Comparison of ENCODE assay signal across 17 cellular contexts in genomic region chr2:35858216-35858615, GRCh38.
DNase-seq lines count a peak whose midpoint lies in the region; ATAC-seq and TF ChIP-seq lines count a peak whose summit lies in the region.
"Had no signal": no experiment of that assay in that cellular context is flagged by ENCODE, and none has a peak within 500 bp of the region (broad histone marks: within the 10 kb centered on the region; RNA-seq: fewer than 3 reads in every experiment).

No MANE protein-coding gene starts in this region.

- intact Hi-C loops in Panc1 (cut with micrococcal nuclease; ENCODE audit: unreplicated experiment): no loop called here

- POLR2A ChIA-PET in AG04449 (lab: Yijun Ruan, JAX) (no interaction called here), Panc1 (lab: Charles Lee) (no interaction called here)

- no peak overlapping the region for H3K4me3 ChIP-seq in AG04449 (ENCODE audit: low read depth, low read length)
- H3K4me3 ChIP-seq in Panc1 (ENCODE audit: low read depth in 2 of 2, low read length in 2 of 2): no peak overlapping the region
- no peak overlapping the region for H3K4me3 ChIP-seq in epithelial cell of proximal tubule (ENCODE audit: low read depth, low read length)
- H3K4me3 ChIP-seq in coronary artery: no peak overlapping the region
- H3K4me3 ChIP-seq: GM23248, K562 had no signal

- H3K27me3 ChIP-seq in Panc1 (ENCODE audit: control insufficient read depth, insufficient read depth, low read length): no peaks in the 10 kb centered on the region
- H3K27me3 ChIP-seq: BE2C had no signal

- no peaks in the 10 kb centered on the region for H3K4me1 ChIP-seq in Panc1 (ENCODE audit: control insufficient read depth, insufficient read depth, low read length)
- H3K4me1 ChIP-seq: BE2C, Caco-2 had no signal

- BruUV-seq in Panc1 (replicated peaks; lab: Mats Ljungman, UMichigan): no TSS peak

- H3K36me3 ChIP-seq in Panc1 (ENCODE audit: control insufficient read depth, insufficient read depth, low read length): no peaks in the 10 kb centered on the region
- H3K36me3 ChIP-seq: BE2C had no signal

- no peak overlapping the region for H3K27ac ChIP-seq in Panc1 (ENCODE audit: low read length)
- H3K27ac ChIP-seq in coronary artery: no peak overlapping the region
- H3K27ac ChIP-seq: GM23248 had no signal

- CTCF ChIA-PET in AG04449 (lab: Yijun Ruan, JAX): no interaction called here
- CTCF ChIA-PET in Panc1 (lab: Charles Lee): no interaction called here

- peak; percentile 24 for TF ChIP-seq CTCF in AG04449 (IDR thresholded peaks at IDR 0.05; ENCODE audit: insufficient read depth, low read length, missing control alignments)
- peak; percentile 22 for TF ChIP-seq CTCF in GM13977 (IDR thresholded peaks at IDR 0.05; ENCODE audit: extremely low read depth, insufficient read depth, missing control alignments)
- TF ChIP-seq CTCF in Panc1 (IDR thresholded peaks at IDR 0.05): peak; percentile 35; the same call in 1 of the 2 replicates
- TF ChIP-seq CTCF in epithelial cell of proximal tubule (conservative IDR thresholded peaks at IDR 0.05; ENCODE audit: low read depth, low read length): peak; percentile 50
- no peak for TF ChIP-seq CTCF in coronary artery (IDR thresholded peaks at IDR 0.05)

- in situ Hi-C loops in GM13977 (cut with MboI; ENCODE audit: low pct_unique_long_range_greater_than_20kb, low sequenced_read_pairs, unreplicated experiment): no loop called here
- in situ Hi-C loops in Panc1 (cut with HindIII; ENCODE audit: low pct_unique_long_range_greater_than_20kb, low sequenced_read_pairs): no loop called here

- DNase-seq in AG04449 (ENCODE audit: low read depth, low spot score) (no peak), GM13977 (ENCODE audit: low spot score) (no peak), Panc1 (ENCODE audit: low read depth, low spot score) (no peak), epithelial cell of proximal tubule (ENCODE audit: low read depth) (no peak), NCI-H82 treated with DMSO at 0.1 percent for 48 hours (lab: John Stamatoyannopoulos, UW; ENCODE audit: unreplicated experiment) (no peak), coronary artery (ENCODE audit: low spot score) (no peak), cortex of kidney (lab: John Stamatoyannopoulos, UW) (no peak), T1000 (lab: John Stamatoyannopoulos, UW) (no peak)
- DNase-seq: 8988T; BE2C; C1 segment of cervical spinal cord; Caco-2; CD4-positive, CD25-positive, alpha-beta regulatory T cell; GM23248; HCEC 1CT; IMR-90 had no signal

- ATAC-seq in Panc1: no peak
- ATAC-seq: K562 had no signal

- no peaks in the 10 kb centered on the region for H3K9me3 ChIP-seq in Panc1 (ENCODE audit: control insufficient read depth, insufficient read depth, low read depth, low read length)
- H3K9me3 ChIP-seq: BE2C, Caco-2 had no signal
